Comparison of ENCODE assay signal across 8 cellular contexts in the genomic region with DNA sequence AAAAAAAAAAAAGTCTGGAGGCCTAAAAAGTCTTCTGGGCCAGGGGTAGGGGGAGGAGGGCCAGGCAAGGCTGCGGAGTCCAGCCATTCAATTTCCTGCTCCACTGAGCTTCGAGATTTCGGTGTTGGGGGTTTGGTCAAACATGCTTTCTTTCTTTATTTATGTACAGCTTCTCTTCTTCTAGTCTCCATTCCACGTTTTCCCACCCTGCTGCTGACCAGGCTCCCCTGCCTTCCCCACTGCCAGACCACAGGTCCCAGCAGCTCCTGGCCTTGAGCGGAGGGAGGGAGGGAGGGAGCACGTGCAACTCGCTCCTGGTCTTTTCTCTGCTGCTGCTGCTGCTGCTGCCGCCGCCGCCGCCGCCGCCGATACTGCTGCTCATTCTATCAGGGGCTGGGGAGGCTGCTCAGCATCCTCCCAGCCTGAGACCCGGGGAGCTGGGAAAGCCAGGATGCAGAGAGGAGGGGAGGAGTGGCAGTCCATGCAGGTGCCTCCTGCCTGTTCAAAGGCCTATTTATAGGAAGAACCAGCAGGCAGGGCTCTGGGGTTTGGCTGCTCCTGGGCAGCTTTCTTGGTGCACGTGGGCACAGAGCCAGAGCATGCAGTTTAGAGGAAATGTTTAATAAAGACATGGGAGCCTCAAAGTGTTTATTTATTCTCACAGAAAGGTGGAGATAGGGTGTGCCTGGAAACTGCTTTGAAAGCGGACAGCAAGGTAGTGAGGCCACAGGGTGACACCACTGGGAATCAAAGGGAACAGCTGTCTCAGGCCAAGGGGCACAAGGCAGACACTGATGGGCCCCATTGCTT. TPM values are rescaled to one million over a fixed set of nuclear protein-coding genes. Genes with fewer than 3 reads are reported as not detected.
DNase-seq lines count a peak whose midpoint lies in the region; ATAC-seq and TF ChIP-seq lines count a peak whose summit lies in the region.

No MANE protein-coding gene starts in this region.

- no peaks in the 10 kb centered on the region for H3K36me3 Mint-ChIP-seq in memory B cell

- H3K27me3 Mint-ChIP-seq in memory B cell, result peaks cover 34% of the 10 kb centered on the region

- no peak overlapping the region for H3K27ac Mint-ChIP-seq in memory B cell

- H3K4me3 ChIP-seq in cardiac fibroblast (replicated peaks in 1 of 2; ENCODE audit: low read depth in 2 of 2, low read length in 2 of 2), result no peak overlapping the region

- no peak for TF ChIP-seq CTCF in cardiac fibroblast (IDR thresholded peaks at IDR 0.05; ENCODE audit: low read depth, low read length)

- peak; percentile 32 for DNase-seq in A172 (ENCODE audit: low spot score)
- DNase-seq in LoVo (ENCODE audit: low spot score), result peak; percentile 49
- peak; percentile 40 to 62 for DNase-seq in cardiac fibroblast (ENCODE audit: low read depth in 2 of 2)
- no peak for DNase-seq in memory B cell (ENCODE audit: low spot score in 2 of 2)

- H3K9me3 Mint-ChIP-seq in memory B cell, result no peaks in the 10 kb centered on the region

- H3K4me1 Mint-ChIP-seq in memory B cell, result peaks cover 6% of the 10 kb centered on the region

- H3K4me3 Mint-ChIP-seq in memory B cell, result peak overlapping the region; percentile 43

- ATAC-seq in memory B cell (ENCODE audit: low read depth) (no peak), HG02970 (IDR thresholded peaks at IDR 0.05; ENCODE audit: low FRiP score, unreplicated experiment) (no peak), GM21360 (IDR thresholded peaks at IDR 0.05; ENCODE audit: unreplicated experiment) (no peak), HG02884 (IDR thresholded peaks at IDR 0.05; ENCODE audit: unreplicated experiment) (no peak), GM18861 (IDR thresholded peaks at IDR 0.05; ENCODE audit: unreplicated experiment) (no peak)

RNA-seq across cellular contexts. Expression of a gene that starts 23.4 kb away (rescaled TPM):
- 2.4 and 2.5 TPM in 2 replicates for total RNA-seq in A172 (2014; rRNA removed; shearing (Covaris generic))

Comparison
In these comparisons a context has a peak if more than half of its experiments do, and no peak if none do; other contexts are left out.
1. DNase-seq: peak in A172 (single experiment), LoVo (single experiment) and cardiac fibroblast (2 of 2); none in memory B cell (0 of 2).